Comparison of ENCODE assay signal across 8 cellular contexts in the genomic region with DNA sequence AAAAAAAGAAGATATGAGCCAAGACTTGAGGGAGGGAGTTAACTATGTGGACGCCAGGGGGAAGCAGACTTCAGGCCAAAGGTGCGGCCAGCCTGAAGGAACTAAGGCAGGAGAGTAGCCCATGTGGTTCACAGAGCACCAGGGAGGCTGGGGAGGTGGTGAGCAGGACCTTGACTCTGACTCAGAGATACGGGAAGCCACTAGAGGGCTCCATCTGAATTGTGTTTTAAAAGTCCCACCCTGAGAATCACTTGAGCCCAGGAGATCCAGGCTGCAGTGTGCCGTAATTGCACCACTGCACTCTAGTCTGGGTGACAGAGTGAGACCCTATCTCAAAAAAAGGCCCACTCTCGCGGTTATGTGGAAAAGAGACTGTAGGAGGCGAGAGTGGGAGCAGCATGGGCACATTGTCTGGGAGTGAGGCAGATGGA. TPM values are rescaled to one million over a fixed set of nuclear protein-coding genes. Genes with fewer than 3 reads are reported as not detected.
A peak's percentile ranks its signal among the peaks of the same experiment; 100 is the strongest.
DNase-seq lines count a peak whose midpoint lies in the region; ATAC-seq and TF ChIP-seq lines count a peak whose summit lies in the region.

No MANE protein-coding gene starts in this region.

- H3K27ac Mint-ChIP-seq in activated CD8-positive, alpha-beta T cell treated with anti-CD3 and anti-CD28 coated beads, Interleukin-2, amount 10 ng/mL, durations not matched to agents 7 days and 5 days, result no peak overlapping the region

- peaks cover 29% of the 10 kb centered on the region for H3K36me3 Mint-ChIP-seq in activated CD8-positive, alpha-beta T cell treated with anti-CD3 and anti-CD28 coated beads, Interleukin-2, amount 10 ng/mL, durations not matched to agents 7 days and 5 days (ENCODE audit: low read depth)

- H3K9me3 Mint-ChIP-seq in activated CD8-positive, alpha-beta T cell treated with anti-CD3 and anti-CD28 coated beads, Interleukin-2, amount 10 ng/mL, durations not matched to agents 7 days and 5 days (ENCODE audit: insufficient read depth), result no peaks in the 10 kb centered on the region

- no peaks in the 10 kb centered on the region for H3K27me3 Mint-ChIP-seq in activated CD8-positive, alpha-beta T cell treated with anti-CD3 and anti-CD28 coated beads, Interleukin-2, amount 10 ng/mL, durations not matched to agents 7 days and 5 days (ENCODE audit: low read depth)

- peak; percentile 60 for TF ChIP-seq CTCF in LNCaP clone FGC (IDR thresholded peaks at IDR 0.05; ENCODE audit: control insufficient read depth, extremely low read depth, insufficient read depth)

- POLR2A ChIA-PET in activated CD8-positive, alpha-beta T cell treated with anti-CD3 and anti-CD28 coated beads, Interleukin-2, amount 10 ng/mL, durations not matched to agents 7 days and 5 days (lab: Charles Lee), result no interaction called here

- H3K4me1 Mint-ChIP-seq in activated CD8-positive, alpha-beta T cell treated with anti-CD3 and anti-CD28 coated beads, Interleukin-2, amount 10 ng/mL, durations not matched to agents 7 days and 5 days (ENCODE audit: low read depth), result peaks cover 21% of the 10 kb centered on the region

- DNase-seq in 8988T (peak; percentile 49), GM04503 (ENCODE audit: low read depth) (peak; percentile 20), LNCaP clone FGC (ENCODE audit: low read depth) (no peak), iPS-NIHi11 (ENCODE audit: low spot score) (peak; percentile 79), NCI-H510A (lab: John Stamatoyannopoulos, UW) (no peak)
- DNase-seq in activated CD8-positive, alpha-beta T cell treated with anti-CD3 and anti-CD28 coated beads, Interleukin-2, amount 10 ng/mL, durations not matched to agents 7 days and 5 days, result peak; percentile 29

- ATAC-seq in activated CD8-positive, alpha-beta T cell treated with anti-CD3 and anti-CD28 coated beads, Interleukin-2, amount 10 ng/mL, durations not matched to agents 7 days and 5 days, result peak; percentile 67
- no peak for ATAC-seq in HG02938 (IDR thresholded peaks at IDR 0.05; ENCODE audit: unreplicated experiment)
- ATAC-seq in GM21526 (IDR thresholded peaks at IDR 0.05; ENCODE audit: low FRiP score, unreplicated experiment), result no peak

- H3K4me3 Mint-ChIP-seq in activated CD8-positive, alpha-beta T cell treated with anti-CD3 and anti-CD28 coated beads, Interleukin-2, amount 10 ng/mL, durations not matched to agents 7 days and 5 days, result no peak overlapping the region

- CTCF ChIA-PET in activated CD8-positive, alpha-beta T cell treated with anti-CD3 and anti-CD28 coated beads, Interleukin-2, amount 10 ng/mL, durations not matched to agents 7 days and 5 days (lab: Charles Lee), result interaction anchor here (0.6 kb wide), 1 partner anchor 29 kb away, joined by 3 read pairs; no protein-coding TSS in a partner anchor

- H3K4me3 ChIP-seq in LNCaP clone FGC (ENCODE audit: low read depth, low read length), result no peak overlapping the region

RNA-seq across cellular contexts. Expression of a gene that starts 12.3 kb away (rescaled TPM):
- total RNA-seq in activated CD8-positive, alpha-beta T cell treated with anti-CD3 and anti-CD28 coated beads, Interleukin-2, amount 10 ng/mL, durations not matched to agents 7 days and 5 days, result 10 to 100 TPM; 55.9 to 61.0 TPM

RNA-seq across cellular contexts. Expression of a gene that starts 55.7 kb away (rescaled TPM):
- 10 to 100 TPM; 58.6 to 62.3 TPM for total RNA-seq in activated CD8-positive, alpha-beta T cell treated with anti-CD3 and anti-CD28 coated beads, Interleukin-2, amount 10 ng/mL, durations not matched to agents 7 days and 5 days

Comparison
In these comparisons a context has a peak if more than half of its experiments do, and no peak if none do; other contexts are left out.
1. DNase-seq: peak in 8988T (single experiment), GM04503 (single experiment), activated CD8-positive, alpha-beta T cell treated with anti-CD3 and anti-CD28 coated beads, Interleukin-2, amount 10 ng/mL, durations not matched to agents 7 days and 5 days (single experiment) and iPS-NIHi11 (single experiment); none in LNCaP clone FGC (single experiment) and NCI-H510A (single experiment).